Comparison of ENCODE assay signal across 10 cellular contexts in the genomic region with DNA sequence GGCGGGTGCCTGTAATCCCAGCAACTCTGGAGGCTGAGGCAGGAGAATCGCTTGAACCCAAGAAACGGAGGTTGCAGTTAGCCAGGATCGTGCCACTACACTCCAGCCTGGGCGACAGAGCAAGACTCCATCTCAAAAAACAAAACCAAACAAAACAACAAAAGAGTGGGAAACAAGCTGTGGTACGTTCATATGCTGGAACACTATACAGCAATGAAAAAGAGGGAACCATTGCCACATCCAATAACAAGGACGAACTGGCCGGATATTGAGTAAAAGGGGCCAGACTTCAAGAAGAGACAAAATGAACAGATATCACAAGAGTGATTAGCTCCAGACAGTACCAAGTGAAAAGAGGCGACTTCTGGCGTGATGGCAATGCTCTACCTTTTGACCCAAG.
"Had no signal": no experiment of that assay in that cellular context is flagged by ENCODE, and none has a peak within 500 bp of the region (broad histone marks: within the 10 kb centered on the region; RNA-seq: fewer than 3 reads in every experiment).

No MANE protein-coding gene starts in this region.

- H3K4me3 Mint-ChIP-seq: H9, HFFc6 had no signal

- FAIRE-seq: H54, HTR-8/SVneo had no signal

- H3K4me3 ChIP-seq: GM23248 had no signal

- DNase-seq: GM23248, GOT3, H9, HCEC 1CT, HFFc6, IMR-90, KBM-7 had no signal

- H2AFZ ChIP-seq: GM23248 had no signal

- H3K27ac ChIP-seq: GM23248, KMS-11 had no signal

- H3K9me3 Mint-ChIP-seq: H9, HFFc6 had no signal

- H3K27ac Mint-ChIP-seq: H9, HFFc6 had no signal

- H3K4me2 ChIP-seq: KMS-11 had no signal

- H3K9ac ChIP-seq: GM23248, KMS-11 had no signal
